Comparison of ENCODE assay signal across 1 cellular context in the genomic region with DNA sequence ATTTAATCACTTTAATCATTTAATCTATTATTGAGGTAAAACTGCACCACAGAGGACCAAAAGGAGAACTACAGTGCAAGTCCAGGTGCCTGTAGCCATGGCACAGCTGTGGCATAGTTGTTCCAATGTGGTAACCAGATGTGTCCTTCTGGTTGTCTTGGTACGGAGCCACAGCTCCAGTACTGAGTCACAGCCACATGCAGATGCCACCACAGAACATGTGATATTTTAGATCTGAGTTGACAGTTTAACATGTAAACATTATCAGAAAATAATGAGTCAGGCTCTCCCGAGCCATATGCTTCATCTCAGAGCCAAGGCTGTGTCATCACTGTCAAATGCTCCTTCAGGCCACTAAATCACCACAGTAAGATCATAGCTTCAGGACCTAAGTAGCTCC.
TF ChIP-seq lines count a peak whose summit lies in the region.

No MANE protein-coding gene starts in this region.

TF ChIP-seq in GM12878, 131 proteins besides CTCF, POLR2A, EP300 and RAD21:
- no peak for TF ChIP-seq CHD1 (IDR thresholded peaks at IDR 0.05; ENCODE audit: low read depth, low read length)
- no peak for TF ChIP-seq TCF7 (IDR thresholded peaks at IDR 0.05; ENCODE audit: borderline replicate concordance)
- no peak for TF ChIP-seq TBL1XR1 (IDR thresholded peaks at IDR 0.05; ENCODE audit: low read depth, low read length)
- TF ChIP-seq HDAC6 (IDR thresholded peaks at IDR 0.05; ENCODE audit: unreplicated experiment): no peak
- TF ChIP-seq TCF12 (IDR thresholded peaks at IDR 0.05; ENCODE audit: low read depth, low read length): peak; percentile 82
- no peak for TF ChIP-seq MTA2 (IDR thresholded peaks at IDR 0.05; ENCODE audit: low read depth)
- no peak for TF ChIP-seq STAT1 (conservative IDR thresholded peaks at IDR 0.05)
- TF ChIP-seq, protein P1, sequence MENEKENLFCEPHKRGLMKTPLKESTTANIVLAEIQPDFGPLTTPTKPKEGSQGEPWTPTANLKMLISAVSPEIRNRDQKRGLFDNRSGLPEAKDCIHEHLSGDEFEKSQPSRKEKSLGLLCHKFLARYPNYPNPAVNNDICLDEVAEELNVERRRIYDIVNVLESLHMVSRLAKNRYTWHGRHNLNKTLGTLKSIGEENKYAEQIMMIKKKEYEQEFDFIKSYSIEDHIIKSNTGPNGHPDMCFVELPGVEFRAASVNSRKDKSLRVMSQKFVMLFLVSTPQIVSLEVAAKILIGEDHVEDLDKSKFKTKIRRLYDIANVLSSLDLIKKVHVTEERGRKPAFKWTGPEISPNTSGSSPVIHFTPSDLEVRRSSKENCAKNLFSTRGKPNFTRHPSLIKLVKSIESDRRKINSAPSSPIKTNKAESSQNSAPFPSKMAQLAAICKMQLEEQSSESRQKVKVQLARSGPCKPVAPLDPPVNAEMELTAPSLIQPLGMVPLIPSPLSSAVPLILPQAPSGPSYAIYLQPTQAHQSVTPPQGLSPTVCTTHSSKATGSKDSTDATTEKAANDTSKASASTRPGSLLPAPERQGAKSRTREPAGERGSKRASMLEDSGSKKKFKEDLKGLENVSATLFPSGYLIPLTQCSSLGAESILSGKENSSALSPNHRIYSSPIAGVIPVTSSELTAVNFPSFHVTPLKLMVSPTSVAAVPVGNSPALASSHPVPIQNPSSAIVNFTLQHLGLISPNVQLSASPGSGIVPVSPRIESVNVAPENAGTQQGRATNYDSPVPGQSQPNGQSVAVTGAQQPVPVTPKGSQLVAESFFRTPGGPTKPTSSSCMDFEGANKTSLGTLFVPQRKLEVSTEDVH (IDR thresholded peaks at IDR 0.05; ENCODE audit: low read depth, partially characterized antibody): no peak
- 0 out of 2 replicates have a peak, but pooled peaks have one; percentile 13 for TF ChIP-seq RUNX3 (IDR thresholded peaks at IDR 0.05; ENCODE audit: low read length)
- no peak for TF ChIP-seq WRNIP1 (IDR thresholded peaks at IDR 0.05; ENCODE audit: borderline replicate concordance, low read depth, low read length)
- no peak for TF ChIP-seq MEF2A (IDR thresholded peaks at IDR 0.05; ENCODE audit: insufficient read depth, low read depth, low read length)
- no peak for TF ChIP-seq SMARCA5 (IDR thresholded peaks at IDR 0.05)
